22 cellular contexts compared by ENCODE assay signal in genomic region chr1:207659545-207660148, GRCh38. TPM values are rescaled to one million over a fixed set of nuclear protein-coding genes. Genes with fewer than 3 reads are reported as not detected.
DNase-seq lines count a peak whose midpoint lies in the region; ATAC-seq and TF ChIP-seq lines count a peak whose summit lies in the region.
"Had no signal": no experiment of that assay in that cellular context is flagged by ENCODE, and none has a peak within 500 bp of the region (broad histone marks: within the 10 kb centered on the region; RNA-seq: fewer than 3 reads in every experiment).

No MANE protein-coding gene starts in this region.

- ATAC-seq in HG03354 (IDR thresholded peaks at IDR 0.05; ENCODE audit: poor library complexity, severe bottlenecking, unreplicated experiment): no peak
- ATAC-seq: activated T-cell treated with anti-CD3 and anti-CD28 coated beads, Interleukin-2, amount 50 U/mL, for 72 hours had no signal

- no peaks in the 10 kb centered on the region for H3K9me2 ChIP-seq in OCI-LY7 (ENCODE audit: insufficient read depth, low read length)

- intact Hi-C loops in esophagus muscularis mucosa (cut with DNase I): loop anchor here (10.0 kb wide), 1 partner anchor 135 kb away; no protein-coding TSS in a partner anchor
- intact Hi-C loops in OCI-LY7 (cut with micrococcal nuclease; ENCODE audit: unreplicated experiment): no loop called here

- TF ChIP-seq POLR2A in esophagus muscularis mucosa (IDR thresholded peaks at IDR 0.05; ENCODE audit: low read depth): no peak

- no peak overlapping the region for H2AFZ ChIP-seq in OCI-LY7 (ENCODE audit: low read length)
- H2AFZ ChIP-seq: GM23248 had no signal

- TF ChIP-seq EP300 in esophagus muscularis mucosa (IDR thresholded peaks at IDR 0.05): no peak

- no peak overlapping the region for H3K4me2 ChIP-seq in OCI-LY7 (ENCODE audit: low read length)

- CTCF ChIA-PET in OCI-LY7 (lab: Charles Lee; ENCODE audit: unreplicated experiment): no interaction called here

- DNase-seq in COR-L47 (lab: John Stamatoyannopoulos, UW) (peak; percentile 31), H4 (ENCODE audit: low spot score) (peak; percentile 25), NCI-H774 (lab: John Stamatoyannopoulos, UW) (peak; percentile 60), left kidney (ENCODE audit: low read depth, low spot score) (peak; percentile 29), esophagus muscularis mucosa (ENCODE audit: extremely low spot score) (no peak), OCI-LY7 (ENCODE audit: low spot score) (no peak)
- DNase-seq: activated CD4-positive, alpha-beta T cell treated with anti-CD3 and anti-CD28 coated beads for 1 hour; activated T-cell treated with anti-CD3 and anti-CD28 coated beads, Interleukin-2, amount 50 U/mL, for 72 hours; CD4-positive, alpha-beta T cell; endodermal cell; GM23248; head of caudate nucleus; NCI-H187; NCI-H446 treated with DMSO at 0.1 percent for 48 hours; occipital lobe; SJCRH30; T-helper 9 cell had no signal

- H3K9me3 ChIP-seq in esophagus muscularis mucosa (peaks cover 0 to 12% (median 5%) of the 10 kb centered on the region in 4 donors), OCI-LY7 (ENCODE audit: low read length) (no peaks in the 10 kb centered on the region)
- H3K9me3 ChIP-seq: right atrium auricular region had no signal

- H3K27ac ChIP-seq in esophagus muscularis mucosa (replicated peaks in 1 of 4): no peak overlapping the region
- no peak overlapping the region for H3K27ac ChIP-seq in OCI-LY7 (ENCODE audit: low read depth, low read length, poor library complexity, severe bottlenecking)
- H3K27ac ChIP-seq: GM23248, right atrium auricular region, SJCRH30 had no signal

- whole genome bisulfite sequencing in esophagus muscularis mucosa: 65% methylated on average over 3 of the region's 10 CpGs

- BruUV-seq in OCI-LY7 (replicated peaks; lab: Mats Ljungman, UMichigan): no TSS peak

- POLR2A ChIA-PET in OCI-LY7 (lab: Charles Lee): no interaction called here

- H4K20me1 ChIP-seq in OCI-LY7 (ENCODE audit: insufficient read depth, low read length): no peaks in the 10 kb centered on the region

- no peaks in the 10 kb centered on the region for H3K79me2 ChIP-seq in OCI-LY7 (ENCODE audit: insufficient read depth, low read depth, low read length)

- no peak overlapping the region for H3K4me3 ChIP-seq in esophagus muscularis mucosa
- H3K4me3 ChIP-seq in OCI-LY7 (ENCODE audit: low read depth, low read length, poor library complexity, severe bottlenecking): no peak overlapping the region
- H3K4me3 ChIP-seq: GM23248, right atrium auricular region, SJCRH30 had no signal

- no peaks in the 10 kb centered on the region for H3K4me1 ChIP-seq in esophagus muscularis mucosa
- H3K4me1 ChIP-seq in OCI-LY7 (ENCODE audit: insufficient read depth, low read length, poor library complexity, severe bottlenecking): no peaks in the 10 kb centered on the region
- H3K4me1 ChIP-seq: right atrium auricular region, SJCRH30 had no signal

- TF ChIP-seq CTCF in esophagus muscularis mucosa (IDR thresholded peaks at IDR 0.05) (no peak), OCI-LY7 (conservative IDR thresholded peaks at IDR 0.05; ENCODE audit: low read length) (no peak)

- peaks cover 0 to 12% (median 0%) of the 10 kb centered on the region in 4 donors for H3K27me3 ChIP-seq in esophagus muscularis mucosa
- H3K27me3 ChIP-seq: right atrium auricular region had no signal

- H3K36me3 ChIP-seq in esophagus muscularis mucosa (no peaks in the 10 kb centered on the region), OCI-LY7 (ENCODE audit: insufficient read depth, low read length) (no peaks in the 10 kb centered on the region)
- H3K36me3 ChIP-seq: right atrium auricular region, SJCRH30 had no signal

RNA-seq across cellular contexts. Expression of gene CR1L, which starts 14.7 kb away (rescaled TPM):
- not detected in 2 replicates for total RNA-seq in H4 (2014; rRNA removed; shearing (Covaris generic))
- not detected for total RNA-seq in esophagus muscularis mucosa
- not detected in 2 replicates for total RNA-seq in OCI-LY7 (2014; rRNA removed; shearing (Covaris generic))
- not detected in 2 replicates for total RNA-seq in OCI-LY7 (2022)
- total RNA-seq: activated CD8-positive, alpha-beta memory T cell treated with anti-CD3 and anti-CD28 coated beads for 36 hours; CD4-positive, alpha-beta T cell; GM23248; lower leg skin; right atrium auricular region; SJCRH30; temporal lobe had no signal

Comparison
In these comparisons a context has a peak if more than half of its experiments do, and no peak if none do; other contexts are left out.
1. DNase-seq: peak in COR-L47 (single experiment), H4 (single experiment), NCI-H774 (single experiment) and left kidney (single experiment); none in esophagus muscularis mucosa (single experiment) and OCI-LY7 (single experiment).